Comparison of ENCODE assay signal across 15 cellular contexts in the genomic region with DNA sequence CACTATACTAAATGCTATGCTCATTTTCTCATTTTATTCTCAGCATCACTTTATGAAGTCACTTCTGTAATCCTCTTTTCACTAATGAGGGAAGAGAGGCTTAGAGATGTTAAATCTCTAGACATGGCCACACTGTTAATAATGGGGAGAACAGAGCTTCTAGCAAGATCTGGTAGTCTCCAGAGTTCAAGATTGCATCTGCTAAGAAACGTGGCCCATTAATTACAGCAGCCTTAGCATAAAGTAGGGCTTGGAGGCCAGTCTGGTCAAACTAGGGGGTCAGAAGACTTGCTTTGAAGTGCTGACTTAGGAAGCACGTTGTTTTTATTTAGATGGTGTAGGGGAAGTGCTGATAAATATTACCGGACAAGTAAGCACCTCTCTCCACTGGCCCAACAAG. TPM values are rescaled to one million over a fixed set of nuclear protein-coding genes. Genes with fewer than 3 reads are reported as not detected.
DNase-seq lines count a peak whose midpoint lies in the region; ATAC-seq and TF ChIP-seq lines count a peak whose summit lies in the region.
"Had no signal": no experiment of that assay in that cellular context is flagged by ENCODE, and none has a peak within 500 bp of the region (broad histone marks: within the 10 kb centered on the region; RNA-seq: fewer than 3 reads in every experiment).

No MANE protein-coding gene starts in this region.

- H3K9me3 ChIP-seq in heart left ventricle (no peaks in the 10 kb centered on the region), neuron (ENCODE audit: low read length) (no peaks in the 10 kb centered on the region), uterus (no peaks in the 10 kb centered on the region), MM.1S (replicated peaks; ENCODE audit: insufficient read depth, low read length) (no peaks in the 10 kb centered on the region)

- no peak overlapping the region for H3K4me3 ChIP-seq in heart left ventricle
- peak overlapping the region; percentile 43 for H3K4me3 ChIP-seq in neuron (ENCODE audit: low read length)
- H3K4me3 ChIP-seq in uterus, result no peak overlapping the region
- no peak overlapping the region for H3K4me3 ChIP-seq in MM.1S (ENCODE audit: low read length)

- no peak overlapping the region for H3K4me2 ChIP-seq in MM.1S (ENCODE audit: low read depth, low read length)

- no peak for DNase-seq in heart left ventricle
- no peak for DNase-seq in Right ventricle myocardium inferior (ENCODE audit: missing footprints)
- no peak for DNase-seq in uterus
- DNase-seq in MM.1S, result no peak
- no peak for DNase-seq in COLO829 (ENCODE audit: low spot score)
- DNase-seq: activated CD8-positive, alpha-beta memory T cell treated with anti-CD3 and anti-CD28 coated beads, Interleukin-2, amount 50 U/mL, for 48 hours; cerebellar nuclear complex; Kasumi-1; NCI-H1694; NCI-H510A; T-cell had no signal

- H3K9me2 ChIP-seq in MM.1S (replicated peaks; ENCODE audit: insufficient read depth, low read length), result no peaks in the 10 kb centered on the region

- 50 to 82% (median 68%) methylated on average over 3 of the region's 3 CpGs for WGBS in heart left ventricle, 4 donors

- H3K27me3 ChIP-seq in heart left ventricle (no peaks in the 10 kb centered on the region), neuron (ENCODE audit: insufficient read depth, low read length) (no peaks in the 10 kb centered on the region), uterus (no peaks in the 10 kb centered on the region), MM.1S (replicated peaks; ENCODE audit: insufficient read depth, low read length) (no peaks in the 10 kb centered on the region)

- H3K36me3 ChIP-seq in heart left ventricle (no peaks in the 10 kb centered on the region), neuron (ENCODE audit: insufficient read depth, low read length) (no peaks in the 10 kb centered on the region), uterus (no peaks in the 10 kb centered on the region), MM.1S (replicated peaks; ENCODE audit: insufficient read depth, low read length) (no peaks in the 10 kb centered on the region)

- H3K9ac ChIP-seq in MM.1S (ENCODE audit: low read length), result no peak overlapping the region

- H3F3A ChIP-seq in MM.1S (ENCODE audit: insufficient read depth, low read length), result no peaks in the 10 kb centered on the region

- H3K4me1 ChIP-seq in heart left ventricle (peaks cover 0 to 58% (median 33%) of the 10 kb centered on the region in 12 donors), neuron (ENCODE audit: insufficient read depth, low read length) (peaks cover 36% of the 10 kb centered on the region), uterus (peaks cover 0 to 6% of the 10 kb centered on the region in 2 donors), MM.1S (ENCODE audit: low read length) (no peaks in the 10 kb centered on the region)

- no peaks in the 10 kb centered on the region for H4K20me1 ChIP-seq in MM.1S (ENCODE audit: insufficient read depth, low read length)

- TF ChIP-seq POLR2A in heart left ventricle (IDR thresholded peaks at IDR 0.05) (no peak), uterus (IDR thresholded peaks at IDR 0.05) (no peak)

- ATAC-seq in heart left ventricle, result no peak
- no peak for ATAC-seq in Right ventricle myocardium inferior
- no peak for ATAC-seq in HG03342 (IDR thresholded peaks at IDR 0.05; ENCODE audit: unreplicated experiment)
- ATAC-seq: activated CD4-positive, CD25-positive, alpha-beta regulatory T cell treated with anti-CD3 and anti-CD28 coated beads, Interleukin-2, amount 50 U/mL, for 24 hours; T-cell had no signal

- intact Hi-C loops in heart left ventricle (cut with DNase I), result no loop called here
- intact Hi-C loops in Right ventricle myocardium inferior (cut with DNase I), result no loop called here
- intact Hi-C loops in uterus (cut with DNase I; ENCODE audit: low total_unique reads), result no loop called here

- peak overlapping the region in 11 of 12 donors; percentile 56 to 87 (median 72) for H3K27ac ChIP-seq in heart left ventricle
- H3K27ac ChIP-seq in cingulate gyrus (ENCODE audit: low read depth, low read length), result peak overlapping the region; percentile 54
- H3K27ac ChIP-seq in uterus, result peak overlapping the region; percentile 58 to 66
- H3K27ac ChIP-seq in MM.1S (ENCODE audit: low read length), result no peak overlapping the region

- H2AFZ ChIP-seq in neuron (ENCODE audit: low read depth, low read length) (no peak overlapping the region), MM.1S (ENCODE audit: low read length) (no peak overlapping the region)

- TF ChIP-seq CTCF in heart left ventricle (IDR thresholded peaks at IDR 0.05) (no peak), uterus (IDR thresholded peaks at IDR 0.05) (no peak), MM.1S (IDR thresholded peaks at IDR 0.05; ENCODE audit: low read length) (no peak)

- H3K79me2 ChIP-seq in MM.1S (ENCODE audit: low read length), result no peaks in the 10 kb centered on the region

RNA-seq across cellular contexts. Expression of a gene that starts 29.3 kb away (rescaled TPM):
- total RNA-seq in heart left ventricle (10 to 100 TPM; 12.8 to 21.4 (median 14.5) TPM), Right ventricle myocardium inferior (10.1 TPM), uterus (10 to 100 TPM; 38.5 to 89.7 (median 72.7) TPM)
- 10 to 100 TPM; 10.5 to 25.9 TPM for polyA plus RNA-seq in heart left ventricle
